In genomic region chr11:59172345-59173079, GRCh38 we compare ENCODE assay signal across 8 cellular contexts. TPM values are rescaled to one million over a fixed set of nuclear protein-coding genes. Genes with fewer than 3 reads are reported as not detected.
A peak's percentile ranks its signal among the peaks of the same experiment; 100 is the strongest.
DNase-seq lines count a peak whose midpoint lies in the region; ATAC-seq and TF ChIP-seq lines count a peak whose summit lies in the region.

No MANE protein-coding gene starts in this region.

- no peak for TF ChIP-seq CTCF in progenitor cell of endocrine pancreas (IDR thresholded peaks at IDR 0.05; ENCODE audit: unreplicated experiment)

- no peaks in the 10 kb centered on the region for H3K27me3 Mint-ChIP-seq in progenitor cell of endocrine pancreas

- H3K4me3 ChIP-seq in HUES48 (ENCODE audit: low read depth, low read length), result peak overlapping the region; percentile 80

- H3K9ac ChIP-seq in HUES48 (ENCODE audit: low read depth, low read length), result no peak overlapping the region; the same call in 1 of the 2 replicates

- H3K36me3 Mint-ChIP-seq in progenitor cell of endocrine pancreas (ENCODE audit: insufficient read depth), result peaks cover 8% of the 10 kb centered on the region

- no peaks in the 10 kb centered on the region for H3K9me3 Mint-ChIP-seq in progenitor cell of endocrine pancreas (ENCODE audit: low read depth)

- peak overlapping the region; percentile 95 for H3K4me3 Mint-ChIP-seq in progenitor cell of endocrine pancreas (ENCODE audit: low read depth)

- peak; percentile 22 for ATAC-seq in GM21447 (IDR thresholded peaks at IDR 0.05; ENCODE audit: unreplicated experiment)

- peaks cover 22% of the 10 kb centered on the region for H3K4me1 ChIP-seq in HUES48 (ENCODE audit: control insufficient read depth, insufficient read depth, low read length)

- H3K36me3 ChIP-seq in HUES48 (ENCODE audit: control insufficient read depth, insufficient read depth, low read length), result no peaks in the 10 kb centered on the region

- DNase-seq in activated T-helper 1 cell treated with Interleukin-2 at 50 U/mL for 16 hours (ENCODE audit: low read depth) (peak; percentile 5), head of caudate nucleus (peak in 24 of 42 donors; percentile 21 to 78 (median 44)), progenitor cell of endocrine pancreas (ENCODE audit: low spot score, unreplicated experiment) (peak; percentile 51), SHP77 treated with DMSO at 0.1 percent for 48 hours (lab: John Stamatoyannopoulos, UW) (no peak), NCI-H1048 (lab: John Stamatoyannopoulos, UW) (no peak)

- peak overlapping the region; percentile 98 for H3K27ac Mint-ChIP-seq in progenitor cell of endocrine pancreas

- H3K9me3 ChIP-seq in HUES48 (ENCODE audit: control insufficient read depth, insufficient read depth, low read length), result no peaks in the 10 kb centered on the region

- H3K27ac ChIP-seq in HUES48 (ENCODE audit: low read depth, low read length), result peak overlapping the region; percentile 90

- peaks cover 5% of the 10 kb centered on the region; the same call in 1 of the 2 replicates for H3K27me3 ChIP-seq in HUES48 (ENCODE audit: control insufficient read depth, insufficient read depth, low read length)

- peak; percentile 21 for TF ChIP-seq POLR2A in GM10847 (IDR thresholded peaks at IDR 0.05; ENCODE audit: extremely low read depth, insufficient read length)

- H3K4me1 Mint-ChIP-seq in progenitor cell of endocrine pancreas (ENCODE audit: low read depth), result peaks cover 35% of the 10 kb centered on the region

- intact Hi-C loops in head of caudate nucleus (cut with DNase I), result loop anchor here (5.0 kb wide), 1 partner anchor 110 kb away; no protein-coding TSS in a partner anchor

RNA-seq across cellular contexts. Expression of gene DTX4, which starts 0.6 kb away (rescaled TPM):
- total RNA-seq in progenitor cell of endocrine pancreas, result 54.5 and 61.6 TPM in 2 replicates

RNA-seq across cellular contexts. Expression of gene FAM111A, which starts 29.9 kb away (rescaled TPM):
- total RNA-seq in progenitor cell of endocrine pancreas, result 53.2 and 56.9 TPM in 2 replicates

RNA-seq across cellular contexts. Expression of gene MPEG1, which starts 40.2 kb away (rescaled TPM):
- not detected in 2 replicates for total RNA-seq in progenitor cell of endocrine pancreas

Comparison
In these comparisons a context has a peak if more than half of its experiments do, and no peak if none do; other contexts are left out.
1. DNase-seq: peak in activated T-helper 1 cell treated with Interleukin-2 at 50 U/mL for 16 hours (single experiment), head of caudate nucleus (24 of 42) and progenitor cell of endocrine pancreas (single experiment); none in SHP77 treated with DMSO at 0.1 percent for 48 hours (single experiment) and NCI-H1048 (single experiment).